ENCODE assay signal across 12 cellular contexts in genomic region chr17:28738680-28739384, GRCh38. TPM values are rescaled to one million over a fixed set of nuclear protein-coding genes. Genes with fewer than 3 reads are reported as not detected.
A peak's percentile ranks its signal among the peaks of the same experiment; 100 is the strongest.
DNase-seq lines count a peak whose midpoint lies in the region; ATAC-seq and TF ChIP-seq lines count a peak whose summit lies in the region.
"Had no signal": no experiment of that assay in that cellular context is flagged by ENCODE, and none has a peak within 500 bp of the region (broad histone marks: within the 10 kb centered on the region; RNA-seq: fewer than 3 reads in every experiment).

No MANE protein-coding gene starts in this region.

- H3K36me3 Mint-ChIP-seq in activated CD4-positive, alpha-beta T cell treated with anti-CD3 and anti-CD28 coated beads, Interleukin-2, amount 10 ng/mL, durations not matched to agents 24 days and 14 days (ENCODE audit: low read depth), result peaks cover 12% of the 10 kb centered on the region

- intact Hi-C loops in activated CD4-positive, alpha-beta T cell treated with anti-CD3 and anti-CD28 coated beads, Interleukin-2, amount 10 ng/mL, durations not matched to agents 24 days and 14 days (cut with micrococcal nuclease), result no loop called here
- intact Hi-C loops in ovary (cut with DNase I), result no loop called here

- peak overlapping the region in 8 of 11 experiments; percentile 31 to 72 (median 56); a peak in 13 of 22 replicates for H3K9ac ChIP-seq in BLaER1 treated with 17β-estradiol and CSF1 and Interleukin-3, amounts not matched to agents 10 nM and 100 nM

- no peak for TF ChIP-seq POLR2A in ovary (IDR thresholded peaks at IDR 0.05)

- TF ChIP-seq CTCF in ovary (IDR thresholded peaks at IDR 0.05), result no peak

- peak overlapping the region; percentile 76 for H3K27ac Mint-ChIP-seq in activated CD4-positive, alpha-beta T cell treated with anti-CD3 and anti-CD28 coated beads, Interleukin-2, amount 10 ng/mL, durations not matched to agents 24 days and 14 days
- H3K27ac Mint-ChIP-seq: dendritic cell treated with granulocyte-macrophage colony-stimulating factor and Interleukin-4, amounts not matched to agents 40 ng/mL and 50 ng/mL, for 4 days had no signal

- H3K9me3 Mint-ChIP-seq in activated CD4-positive, alpha-beta T cell treated with anti-CD3 and anti-CD28 coated beads, Interleukin-2, amount 10 ng/mL, durations not matched to agents 24 days and 14 days, result no peaks in the 10 kb centered on the region
- H3K9me3 Mint-ChIP-seq: dendritic cell treated with granulocyte-macrophage colony-stimulating factor and Interleukin-4, amounts not matched to agents 40 ng/mL and 50 ng/mL, for 4 days had no signal

- peaks cover 0 to 15% (median 4%) of the 10 kb centered on the region in 11 experiments; a peak in 7 of 22 replicates for H3K36me3 ChIP-seq in BLaER1 treated with 17β-estradiol and CSF1 and Interleukin-3, amounts not matched to agents 10 nM and 100 nM
- H3K36me3 ChIP-seq in ovary, result no peaks in the 10 kb centered on the region
- H3K36me3 ChIP-seq: suprapubic skin had no signal

- peak overlapping the region in 9 of 11 experiments; percentile 35 to 95 (median 90); a peak in 18 of 22 replicates for H3K27ac ChIP-seq in BLaER1 treated with 17β-estradiol and CSF1 and Interleukin-3, amounts not matched to agents 10 nM and 100 nM
- no peak overlapping the region for H3K27ac ChIP-seq in ovary
- H3K27ac ChIP-seq: suprapubic skin had no signal

- ATAC-seq in GM21381 (IDR thresholded peaks at IDR 0.05; ENCODE audit: unreplicated experiment), result peak; percentile 28

- WGBS in ovary, 3 donors, result 86 to 88% (median 86%) methylated on average over 10 of the region's 10 CpGs

- H4K20me1 ChIP-seq in BLaER1 treated with 17β-estradiol and CSF1 and Interleukin-3, amounts not matched to agents 10 nM and 100 nM, result peaks cover 0 to 8% (median 0%) of the 10 kb centered on the region in 11 experiments; a peak in 1 of 22 replicates

- H3K27me3 Mint-ChIP-seq in activated CD4-positive, alpha-beta T cell treated with anti-CD3 and anti-CD28 coated beads, Interleukin-2, amount 10 ng/mL, durations not matched to agents 24 days and 14 days, result no peaks in the 10 kb centered on the region

- peak overlapping the region; percentile 64 to 100 (median 96) for H3K4me2 ChIP-seq in BLaER1 treated with 17β-estradiol and CSF1 and Interleukin-3, amounts not matched to agents 10 nM and 100 nM

- no peak for TF ChIP-seq EP300 in ovary (IDR thresholded peaks at IDR 0.05)

- peak overlapping the region; percentile 66 for H3K4me3 Mint-ChIP-seq in activated CD4-positive, alpha-beta T cell treated with anti-CD3 and anti-CD28 coated beads, Interleukin-2, amount 10 ng/mL, durations not matched to agents 24 days and 14 days
- H3K4me3 Mint-ChIP-seq: dendritic cell treated with granulocyte-macrophage colony-stimulating factor and Interleukin-4, amounts not matched to agents 40 ng/mL and 50 ng/mL, for 4 days had no signal

- peaks cover 0 to 35% (median 6%) of the 10 kb centered on the region in 11 experiments; a peak in 14 of 22 replicates for H3K9me3 ChIP-seq in BLaER1 treated with 17β-estradiol and CSF1 and Interleukin-3, amounts not matched to agents 10 nM and 100 nM (replicated peaks in 1 of 11)
- H3K9me3 ChIP-seq in ovary, result no peaks in the 10 kb centered on the region
- H3K9me3 ChIP-seq: suprapubic skin had no signal

- H3K4me1 ChIP-seq in BLaER1 treated with 17β-estradiol and CSF1 and Interleukin-3, amounts not matched to agents 10 nM and 100 nM, result peaks cover 58 to 81% (median 78%) of the 10 kb centered on the region in 10 experiments
- H3K4me1 ChIP-seq in ovary (ENCODE audit: insufficient read depth), result no peaks in the 10 kb centered on the region

- no peaks in the 10 kb centered on the region for H3K27me3 ChIP-seq in BLaER1 treated with 17β-estradiol and CSF1 and Interleukin-3, amounts not matched to agents 10 nM and 100 nM
- H3K27me3 ChIP-seq in ovary, result no peaks in the 10 kb centered on the region
- H3K27me3 ChIP-seq: suprapubic skin had no signal

- H3K4me3 ChIP-seq in BLaER1 treated with 17β-estradiol and CSF1 and Interleukin-3, amounts not matched to agents 10 nM and 100 nM, result peak overlapping the region in 3 of 10 experiments; percentile 4 to 30 (median 14); a peak in 2 of 20 replicates
- H3K4me3 ChIP-seq in ovary, result no peak overlapping the region
- H3K4me3 ChIP-seq: suprapubic skin had no signal

- DNase-seq in activated CD4-positive, alpha-beta T cell treated with anti-CD3 and anti-CD28 coated beads, Interleukin-2, amount 10 ng/mL, durations not matched to agents 24 days and 14 days, result peak; percentile 81
- DNase-seq in islet precursor cell (peak; percentile 48), GDM1 (lab: John Stamatoyannopoulos, UW) (no peak), LoVo (ENCODE audit: low spot score) (no peak), ovary (no peak), cortex of kidney (lab: John Stamatoyannopoulos, UW) (no peak)
- DNase-seq: NCI-H146, T-helper 9 cell had no signal

- H3K4me1 Mint-ChIP-seq in activated CD4-positive, alpha-beta T cell treated with anti-CD3 and anti-CD28 coated beads, Interleukin-2, amount 10 ng/mL, durations not matched to agents 24 days and 14 days, result peaks cover 33% of the 10 kb centered on the region

RNA-seq across cellular contexts. Expression of gene TRAF4, which starts 5.0 kb away (rescaled TPM):
- total RNA-seq in activated CD4-positive, alpha-beta T cell treated with anti-CD3 and anti-CD28 coated beads, Interleukin-2, amount 10 ng/mL, durations not matched to agents 24 days and 14 days, result 155 and 168 TPM in 2 replicates
- 10 to 100 TPM; 12.9 to 61.3 (median 18.8) TPM for total RNA-seq in ovary
- 1 to 10 TPM; 3.5 to 7.0 TPM for polyA plus RNA-seq in ovary

RNA-seq across cellular contexts. Expression of gene NEK8, which starts 10.2 kb away (rescaled TPM):
- total RNA-seq in activated CD4-positive, alpha-beta T cell treated with anti-CD3 and anti-CD28 coated beads, Interleukin-2, amount 10 ng/mL, durations not matched to agents 24 days and 14 days, result 5.5 and 6.1 TPM in 2 replicates
- total RNA-seq in ovary, result 1 to 10 TPM; 2.3 to 8.3 (median 3.4) TPM
- 1 to 10 TPM; 1.9 to 2.2 TPM for polyA plus RNA-seq in ovary

RNA-seq across cellular contexts. Expression of gene TLCD1, which starts 12.8 kb away (rescaled TPM):
- total RNA-seq in activated CD4-positive, alpha-beta T cell treated with anti-CD3 and anti-CD28 coated beads, Interleukin-2, amount 10 ng/mL, durations not matched to agents 24 days and 14 days, result 12.5 and 16.8 TPM in 2 replicates
- 1 to 10 TPM in 6 of 7 donors, not detected in 1; 1.3 to 7.0 (median 1.6) TPM for total RNA-seq in ovary
- 1 to 10 TPM in 1 of 2 donors, under 1 TPM in 1; 0.75 to 5.1 TPM for polyA plus RNA-seq in ovary

RNA-seq across cellular contexts. Expression of gene RPL23A, which starts 19.0 kb away (rescaled TPM):
- total RNA-seq in activated CD4-positive, alpha-beta T cell treated with anti-CD3 and anti-CD28 coated beads, Interleukin-2, amount 10 ng/mL, durations not matched to agents 24 days and 14 days, result 1,588 and 1,610 TPM in 2 replicates
- 1,000 to 10,000 TPM; 1,369 to 3,979 (median 2,659) TPM for total RNA-seq in ovary
- 1,000 to 10,000 TPM; 2,997 to 3,153 TPM for polyA plus RNA-seq in ovary

RNA-seq across cellular contexts. Expression of gene RAB34, which starts 21.2 kb away (rescaled TPM):
- total RNA-seq in activated CD4-positive, alpha-beta T cell treated with anti-CD3 and anti-CD28 coated beads, Interleukin-2, amount 10 ng/mL, durations not matched to agents 24 days and 14 days, result 19.2 and 20.6 TPM in 2 replicates
- 100 to 1,000 TPM; 149 to 222 (median 169) TPM for total RNA-seq in ovary
- 100 to 1,000 TPM; 196 to 208 TPM for polyA plus RNA-seq in ovary

Comparison
In these comparisons a context has a peak if more than half of its experiments do, and no peak if none do; other contexts are left out.
1. H3K27ac ChIP-seq: peak in BLaER1 treated with 17β-estradiol and CSF1 and Interleukin-3, amounts not matched to agents 10 nM and 100 nM (9 of 11); none in ovary (0 of 2).
2. DNase-seq: peak in activated CD4-positive, alpha-beta T cell treated with anti-CD3 and anti-CD28 coated beads, Interleukin-2, amount 10 ng/mL, durations not matched to agents 24 days and 14 days (single experiment) and islet precursor cell (single experiment); none in GDM1 (single experiment), LoVo (single experiment), ovary (0 of 5) and cortex of kidney (single experiment).